11 cellular contexts compared by ENCODE assay signal in the genomic region with DNA sequence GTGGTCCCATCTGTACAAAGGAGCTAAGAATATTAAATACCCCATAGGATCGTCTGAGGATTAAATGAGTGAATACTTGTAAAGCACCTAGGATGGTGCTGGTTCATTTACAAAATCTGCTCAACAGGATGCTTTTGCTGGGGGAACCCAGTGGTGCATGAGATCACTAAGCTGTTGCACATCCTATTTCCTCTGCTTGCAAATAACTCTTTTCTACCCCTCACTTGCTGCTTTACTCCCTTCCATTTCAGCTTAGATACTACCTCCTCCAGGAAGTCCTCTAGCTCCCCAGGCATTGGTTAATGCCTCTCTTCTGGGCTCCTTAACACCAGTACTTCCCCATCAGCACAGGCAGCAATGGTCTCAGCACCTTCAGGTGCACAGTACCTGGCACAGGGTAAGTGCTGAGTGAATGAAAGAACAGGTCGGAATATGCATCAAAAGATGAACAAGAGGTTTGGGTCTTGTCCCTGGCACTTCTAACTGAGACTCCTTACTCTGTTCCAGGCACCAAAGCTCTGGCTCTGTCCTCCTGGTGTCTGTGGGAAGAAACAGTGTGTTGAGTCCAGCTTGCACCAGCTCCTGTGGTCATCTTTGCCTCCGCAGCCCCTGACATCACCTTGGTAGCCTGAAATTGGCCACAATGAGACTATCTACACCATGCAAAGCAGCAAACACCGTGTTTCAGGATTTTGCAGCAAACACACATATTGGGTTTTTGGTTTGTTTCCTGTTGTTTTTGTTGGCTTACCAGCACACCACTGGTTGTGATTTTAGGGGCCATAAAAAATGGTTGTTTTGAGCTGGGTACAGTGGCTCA. TPM values are rescaled to one million over a fixed set of nuclear protein-coding genes. Genes with fewer than 3 reads are reported as not detected.
DNase-seq lines count a peak whose midpoint lies in the region; ATAC-seq and TF ChIP-seq lines count a peak whose summit lies in the region.
"Had no signal": no experiment of that assay in that cellular context is flagged by ENCODE, and none has a peak within 500 bp of the region (broad histone marks: within the 10 kb centered on the region; RNA-seq: fewer than 3 reads in every experiment).

No MANE protein-coding gene starts in this region.

- H3K4me1 Mint-ChIP-seq in activated CD4-positive, alpha-beta T cell treated with anti-CD3 and anti-CD28 coated beads, Interleukin-2, amount 10 ng/mL, durations not matched to agents 7 days and 5 days, result peaks cover 47% of the 10 kb centered on the region
- H3K4me1 Mint-ChIP-seq in activated T-helper 2 cell treated with anti-CD3 and anti-CD28 coated beads, Interferon-gamma antibody, Interleukin-2, Interleukin-4, amounts not matched to agents 10 μg/mL and 5 μg/mL and 100 μg/mL, durations not matched to agents 14 hours and 24 hours and 36 hours (ENCODE audit: low read depth), result peaks cover 31% of the 10 kb centered on the region

- H2AK9ac ChIP-seq in IMR-90 (replicated peaks; ENCODE audit: low read depth, low read length, poor library complexity), result no peak overlapping the region

- no peak overlapping the region for H2AK5ac ChIP-seq in IMR-90 (ENCODE audit: low read depth, low read length)

- H3K27me3 Mint-ChIP-seq in activated CD4-positive, alpha-beta T cell treated with anti-CD3 and anti-CD28 coated beads, Interleukin-2, amount 10 ng/mL, durations not matched to agents 7 days and 5 days, result no peaks in the 10 kb centered on the region
- no peaks in the 10 kb centered on the region for H3K27me3 Mint-ChIP-seq in activated T-helper 2 cell treated with anti-CD3 and anti-CD28 coated beads, Interferon-gamma antibody, Interleukin-2, Interleukin-4, amounts not matched to agents 10 μg/mL and 5 μg/mL and 100 μg/mL, durations not matched to agents 14 hours and 24 hours and 36 hours (ENCODE audit: low read depth)

- no peak overlapping the region for H2BK5ac ChIP-seq in IMR-90 (ENCODE audit: low read depth, low read length, poor library complexity, severe bottlenecking)

- H3K36me3 Mint-ChIP-seq in activated CD4-positive, alpha-beta T cell treated with anti-CD3 and anti-CD28 coated beads, Interleukin-2, amount 10 ng/mL, durations not matched to agents 7 days and 5 days (ENCODE audit: low read depth), result peaks cover 6% of the 10 kb centered on the region
- no peaks in the 10 kb centered on the region for H3K36me3 Mint-ChIP-seq in activated T-helper 2 cell treated with anti-CD3 and anti-CD28 coated beads, Interferon-gamma antibody, Interleukin-2, Interleukin-4, amounts not matched to agents 10 μg/mL and 5 μg/mL and 100 μg/mL, durations not matched to agents 14 hours and 24 hours and 36 hours (ENCODE audit: low read depth)

- no peak overlapping the region for H4K91ac ChIP-seq in IMR-90 (ENCODE audit: insufficient read depth, low read depth, low read length)

- CTCF ChIA-PET in activated CD4-positive, alpha-beta T cell treated with anti-CD3 and anti-CD28 coated beads, Interleukin-2, amount 10 ng/mL, durations not matched to agents 7 days and 5 days (lab: Charles Lee), result interaction anchor here (0.7 to 6.6 kb wide), 9 partner anchors 8 to 198 kb away, joined by 3 to 22 read pairs (median 4); no protein-coding TSS in a partner anchor
- CTCF ChIA-PET in IMR-90 (lab: Yijun Ruan, JAX), result interaction anchor here (0.8 kb wide), 2 partner anchors 10 to 18 kb away, joined by 3 read pairs; no protein-coding TSS in a partner anchor

- H3K27me3 ChIP-seq in IMR-90 (ENCODE audit: control insufficient read depth, insufficient read depth, low read length), result no peaks in the 10 kb centered on the region
- no peaks in the 10 kb centered on the region for H3K27me3 ChIP-seq in aorta (ENCODE audit: control insufficient read depth in 1 of 2, insufficient read depth in 2 of 2, low read length in 1 of 2)
- no peaks in the 10 kb centered on the region for H3K27me3 ChIP-seq in breast epithelium
- H3K27me3 ChIP-seq: upper lobe of right lung had no signal

- no peak overlapping the region for H3K4me2 ChIP-seq in IMR-90 (ENCODE audit: low read depth, low read length)

- no peak overlapping the region for H3K23ac ChIP-seq in IMR-90 (ENCODE audit: low read depth, low read length)

- H2BK20ac ChIP-seq in IMR-90 (ENCODE audit: low read depth, low read length), result 0 out of 2 replicates have a peak overlapping the region, but pooled peaks have one; percentile 64

- no peaks in the 10 kb centered on the region for H3K79me1 ChIP-seq in IMR-90 (ENCODE audit: low read depth in 1 of 2, low read length in 2 of 2)

- dilution Hi-C loops in IMR-90 (cut with HindIII; ENCODE audit: low sequenced_read_pairs, unreplicated experiment), result no loop called here

- ATAC-seq in IMR-90 (ENCODE audit: low read depth) (no peak), aorta (ENCODE audit: low FRiP score) (no peak)
- ATAC-seq: upper lobe of right lung had no signal

- TF ChIP-seq CTCF in IMR-90 (conservative IDR thresholded peaks at IDR 0.05; ENCODE audit: low read depth, low read length) (no peak), breast epithelium (IDR thresholded peaks at IDR 0.05) (no peak)

- H3K27ac ChIP-seq in IMR-90 (ENCODE audit: insufficient read depth, low read length) (no peak overlapping the region), aorta (ENCODE audit: low read depth in 1 of 2, low read length in 2 of 2) (no peak overlapping the region), breast epithelium (no peak overlapping the region)
- H3K27ac ChIP-seq: upper lobe of right lung had no signal

- peak overlapping the region; percentile 51 for H3K4me3 Mint-ChIP-seq in activated CD4-positive, alpha-beta T cell treated with anti-CD3 and anti-CD28 coated beads, Interleukin-2, amount 10 ng/mL, durations not matched to agents 7 days and 5 days
- H3K4me3 Mint-ChIP-seq in activated T-helper 2 cell treated with anti-CD3 and anti-CD28 coated beads, Interferon-gamma antibody, Interleukin-2, Interleukin-4, amounts not matched to agents 10 μg/mL and 5 μg/mL and 100 μg/mL, durations not matched to agents 14 hours and 24 hours and 36 hours (ENCODE audit: low read depth), result peak overlapping the region; percentile 35

- peaks cover 6% of the 10 kb centered on the region for H3K9me3 Mint-ChIP-seq in activated CD4-positive, alpha-beta T cell treated with anti-CD3 and anti-CD28 coated beads, Interleukin-2, amount 10 ng/mL, durations not matched to agents 7 days and 5 days
- no peaks in the 10 kb centered on the region for H3K9me3 Mint-ChIP-seq in activated T-helper 2 cell treated with anti-CD3 and anti-CD28 coated beads, Interferon-gamma antibody, Interleukin-2, Interleukin-4, amounts not matched to agents 10 μg/mL and 5 μg/mL and 100 μg/mL, durations not matched to agents 14 hours and 24 hours and 36 hours

- TF ChIP-seq POLR2A in IMR-90 (IDR thresholded peaks at IDR 0.05; ENCODE audit: low read depth, low read length) (no peak), breast epithelium (IDR thresholded peaks at IDR 0.05) (no peak)

- no peak for TF ChIP-seq RAD21 in IMR-90 (IDR thresholded peaks at IDR 0.05; ENCODE audit: low read length)

- no peak overlapping the region for H2BK15ac ChIP-seq in IMR-90 (ENCODE audit: low read depth, low read length)

- no peaks in the 10 kb centered on the region for H4K20me1 ChIP-seq in IMR-90 (ENCODE audit: insufficient read depth, low read length)

- peak overlapping the region; percentile 38; the same call in 1 of the 2 replicates for H3K4ac ChIP-seq in IMR-90 (ENCODE audit: low read depth, low read length)

- peaks cover 2% of the 10 kb centered on the region; the same call in 1 of the 2 replicates for H3K9me3 ChIP-seq in IMR-90 (ENCODE audit: control insufficient read depth, insufficient read depth, low read length)
- peaks cover 4% of the 10 kb centered on the region for H3K9me3 ChIP-seq in aorta (ENCODE audit: control insufficient read depth, low read length)
- H3K9me3 ChIP-seq in breast epithelium, result peaks cover 0 to 6% of the 10 kb centered on the region in 2 donors
- H3K9me3 ChIP-seq: upper lobe of right lung had no signal

- intact Hi-C loops in IMR-90 (cut with micrococcal nuclease) (no loop called here), aorta (cut with DNase I) (no loop called here), breast epithelium (cut with DNase I; ENCODE audit: low total_unique reads) (loop anchor here (10.0 kb wide), 1 partner anchor 203 kb away; no protein-coding TSS in a partner anchor)
- intact Hi-C loops in activated T-helper 2 cell treated with anti-CD3 and anti-CD28 coated beads, Interferon-gamma antibody, Interleukin-2, Interleukin-4, amounts not matched to agents 10 μg/mL and 5 μg/mL and 100 μg/mL, durations not matched to agents 14 hours and 24 hours and 36 hours (cut with micrococcal nuclease), result no loop called here

- H2AFZ ChIP-seq in IMR-90 (replicated peaks; ENCODE audit: low read length, poor library complexity), result no peak overlapping the region

- H3K9ac ChIP-seq in IMR-90 (ENCODE audit: low read depth, low read length), result no peak overlapping the region

- no peak overlapping the region for H4K5ac ChIP-seq in IMR-90 (ENCODE audit: low read depth, low read length)

- BruUV-seq in IMR-90 (replicated peaks; lab: Mats Ljungman, UMichigan), result no TSS peak

- no CpG with 5 or more reads among the region's 4 CpGs for WGBS in IMR-90 (ENCODE audit: extremely low coverage in 2 of 2, insufficient read length in 1 of 2), 2 experiments
- WGBS in aorta, 2 donors, result 55 to 62% methylated on average over 4 of the region's 4 CpGs

- peak; percentile 57 for DNase-seq in activated CD4-positive, alpha-beta T cell treated with anti-CD3 and anti-CD28 coated beads, Interleukin-2, amount 10 ng/mL, durations not matched to agents 7 days and 5 days
- no peak for DNase-seq in activated CD4-positive, alpha-beta T cell treated with anti-CD3 and anti-CD28 coated beads, Interleukin-2, amount 50 U/mL, for 4 hours
- no peak for DNase-seq in IMR-90
- no peak for DNase-seq in activated T-helper 2 cell treated with anti-CD3 and anti-CD28 coated beads, Interferon-gamma antibody, Interleukin-2, Interleukin-4, amounts not matched to agents 10 μg/mL and 5 μg/mL and 100 μg/mL, durations not matched to agents 14 hours and 24 hours and 36 hours (ENCODE audit: low spot score)
- DNase-seq in stimulated activated CD8-positive, alpha-beta memory T cell treated with anti-CD3 and anti-CD28 coated beads, Interleukin-4, amount 100 ng/mL, for 48 hours, result peak; percentile 23
- DNase-seq in activated gamma-delta T cell treated with Interleukin-2 at 50 U/mL for 16 hours, result no peak
- DNase-seq in aorta, result no peak
- DNase-seq in breast epithelium (ENCODE audit: low spot score in 2 of 2), result no peak
- DNase-seq: cortex of kidney, DMS79, upper lobe of right lung had no signal

- H3K4me1 ChIP-seq in IMR-90 (ENCODE audit: control insufficient read depth, insufficient read depth, low read length) (peaks cover 10% of the 10 kb centered on the region), aorta (ENCODE audit: control insufficient read depth in 1 of 2, insufficient read depth in 2 of 2, low read length in 2 of 2) (no peaks in the 10 kb centered on the region), breast epithelium (no peaks in the 10 kb centered on the region)

- H3K56ac ChIP-seq in IMR-90 (ENCODE audit: extremely low read depth, insufficient read depth, low read length), result no peak overlapping the region

- no peak overlapping the region for H3K14ac ChIP-seq in IMR-90 (replicated peaks; ENCODE audit: low read depth, low read length)

- H2BK120ac ChIP-seq in IMR-90 (ENCODE audit: low read depth, low read length), result no peak overlapping the region; the same call in 1 of the 2 replicates

- POLR2A ChIA-PET in activated CD4-positive, alpha-beta T cell treated with anti-CD3 and anti-CD28 coated beads, Interleukin-2, amount 10 ng/mL, durations not matched to agents 7 days and 5 days (lab: Charles Lee), result no interaction called here
- POLR2A ChIA-PET in IMR-90 (lab: Charles Lee; ENCODE audit: unreplicated experiment), result no interaction called here

- in situ Hi-C loops in IMR-90 (cut with MboI; ENCODE audit: low sequenced_read_pairs), result loop anchor here (25.0 kb wide), 1 partner anchor 1541 kb away; no protein-coding TSS in a partner anchor

- H3K18ac ChIP-seq in IMR-90 (ENCODE audit: low read depth, low read length), result no peak overlapping the region

- peaks cover 7% of the 10 kb centered on the region; the same call in 1 of the 2 replicates for H3K9me1 ChIP-seq in IMR-90 (ENCODE audit: insufficient read depth, low read length)

- no peak overlapping the region for H4K8ac ChIP-seq in IMR-90 (ENCODE audit: low read depth in 2 of 2, low read length in 2 of 2)

- no peaks in the 10 kb centered on the region for H3K36me3 ChIP-seq in IMR-90 (ENCODE audit: control insufficient read depth, insufficient read depth, low read length)
- H3K36me3 ChIP-seq in aorta (ENCODE audit: control insufficient read depth in 1 of 2, insufficient read depth in 2 of 2, low read length in 1 of 2), result no peaks in the 10 kb centered on the region
- no peaks in the 10 kb centered on the region for H3K36me3 ChIP-seq in breast epithelium
- H3K36me3 ChIP-seq: upper lobe of right lung had no signal

- H3K4me3 ChIP-seq in IMR-90 (ENCODE audit: insufficient read depth, low read depth, low read length) (no peak overlapping the region), aorta (ENCODE audit: low read length in 2 of 2) (no peak overlapping the region), breast epithelium (no peak overlapping the region)
- H3K4me3 ChIP-seq: upper lobe of right lung had no signal

- peak overlapping the region; percentile 93 for H3K27ac Mint-ChIP-seq in activated CD4-positive, alpha-beta T cell treated with anti-CD3 and anti-CD28 coated beads, Interleukin-2, amount 10 ng/mL, durations not matched to agents 7 days and 5 days
- H3K27ac Mint-ChIP-seq in activated T-helper 2 cell treated with anti-CD3 and anti-CD28 coated beads, Interferon-gamma antibody, Interleukin-2, Interleukin-4, amounts not matched to agents 10 μg/mL and 5 μg/mL and 100 μg/mL, durations not matched to agents 14 hours and 24 hours and 36 hours, result peak overlapping the region; percentile 78

RNA-seq across cellular contexts. Expression of a gene that starts 24.1 kb away (rescaled TPM):
- 10 to 100 TPM; 44.4 to 45.6 TPM for total RNA-seq in activated CD4-positive, alpha-beta T cell treated with anti-CD3 and anti-CD28 coated beads, Interleukin-2, amount 10 ng/mL, durations not matched to agents 7 days and 5 days
- total RNA-seq in IMR-90 (2012; rRNA removed) (0.72 and 0.83 TPM in 2 replicates), aorta (1 to 10 TPM in 1 of 2 donors, under 1 TPM in 1; 0.65 to 3.8 TPM), breast epithelium (under 1 TPM in 2 of 3 donors, not detected in 1; 0.16 to 0.33 TPM)
- polyA plus RNA-seq in IMR-90 (2012; rRNA removed) (0.83 and 0.97 TPM in 2 replicates), aorta (under 1 TPM in 1 of 2 donors, not detected in 1; 0.08 TPM)
- 0.54 and 0.75 TPM in 2 replicates for polyA plus RNA-seq in IMR-90 (2012; cell fraction: cytosol; rRNA removed)
- polyA plus RNA-seq in IMR-90 (2012; cell fraction: nucleus; rRNA removed; ENCODE audit: low replicate concordance), result 0.38 and 0.77 TPM in 2 replicates
- total RNA-seq in activated T-helper 2 cell treated with anti-CD3 and anti-CD28 coated beads, Interferon-gamma antibody, Interleukin-2, Interleukin-4, amounts not matched to agents 10 μg/mL and 5 μg/mL and 100 μg/mL, durations not matched to agents 14 hours and 24 hours and 36 hours, result 84.2 and 84.5 TPM in 2 replicates

Comparison
In these comparisons a context has a peak if more than half of its experiments do, and no peak if none do; other contexts are left out.
1. DNase-seq: peak in activated CD4-positive, alpha-beta T cell treated with anti-CD3 and anti-CD28 coated beads, Interleukin-2, amount 10 ng/mL, durations not matched to agents 7 days and 5 days (single experiment) and stimulated activated CD8-positive, alpha-beta memory T cell treated with anti-CD3 and anti-CD28 coated beads, Interleukin-4, amount 100 ng/mL, for 48 hours (single experiment); none in activated CD4-positive, alpha-beta T cell treated with anti-CD3 and anti-CD28 coated beads, Interleukin-2, amount 50 U/mL, for 4 hours (0 of 2), IMR-90 (single experiment), activated T-helper 2 cell treated with anti-CD3 and anti-CD28 coated beads, Interferon-gamma antibody, Interleukin-2, Interleukin-4, amounts not matched to agents 10 μg/mL and 5 μg/mL and 100 μg/mL, durations not matched to agents 14 hours and 24 hours and 36 hours (single experiment), activated gamma-delta T cell treated with Interleukin-2 at 50 U/mL for 16 hours (single experiment), aorta (0 of 2) and breast epithelium (0 of 2).
2. RNA of a gene that starts 24.1 kb away (total RNA-seq): 84.2 to 84.5 TPM in activated T-helper 2 cell treated with anti-CD3 and anti-CD28 coated beads, Interferon-gamma antibody, Interleukin-2, Interleukin-4, amounts not matched to agents 10 μg/mL and 5 μg/mL and 100 μg/mL, durations not matched to agents 14 hours and 24 hours and 36 hours and 44.4 to 45.6 TPM in activated CD4-positive, alpha-beta T cell treated with anti-CD3 and anti-CD28 coated beads, Interleukin-2, amount 10 ng/mL, durations not matched to agents 7 days and 5 days; 0.65 to 3.8 TPM in aorta, 0.72 to 0.83 TPM in IMR-90 and 0.16 to 0.33 TPM in breast epithelium; every median in the first group is over 4 times any median in the second.